6 cellular contexts compared by ENCODE assay signal in genomic region chr1:16565324-16565723, GRCh38. TPM values are rescaled to one million over a fixed set of nuclear protein-coding genes. Genes with fewer than 3 reads are reported as not detected.
"Had no signal": no experiment of that assay in that cellular context is flagged by ENCODE, and none has a peak within 500 bp of the region (broad histone marks: within the 10 kb centered on the region; RNA-seq: fewer than 3 reads in every experiment).

No MANE protein-coding gene starts in this region.

RNA-seq across cellular contexts. Expression of gene RNU1-1, which starts 51.2 kb away (rescaled TPM):
- total RNA-seq: fibroblast of villous mesenchyme had no signal
- polyA plus RNA-seq: esophagus, fibroblast of lung, foreskin keratinocyte, heart left ventricle, heart right ventricle had no signal
